24 cellular contexts compared by ENCODE assay signal in the genomic region with DNA sequence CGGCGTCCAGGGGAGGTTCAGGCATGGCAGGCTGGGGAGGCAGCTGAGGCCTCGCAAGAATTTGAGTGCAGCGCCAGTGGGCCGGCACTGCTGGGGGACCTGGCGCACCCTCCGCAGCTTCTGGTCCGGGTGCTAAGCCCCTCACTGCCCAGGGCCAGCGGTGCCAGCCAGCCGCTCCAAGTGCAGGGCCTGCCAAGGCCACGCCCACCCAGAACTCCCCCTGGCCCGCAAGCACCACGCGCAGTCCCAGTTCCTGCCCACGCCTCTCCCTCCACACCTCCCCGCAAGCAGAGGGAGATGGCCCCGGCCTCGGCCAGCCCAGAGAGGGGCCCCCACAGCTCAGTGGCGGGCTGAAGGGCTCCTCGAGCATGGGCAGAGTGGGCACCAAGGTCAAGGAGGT.
"Had no signal": no experiment of that assay in that cellular context is flagged by ENCODE, and none has a peak within 500 bp of the region (broad histone marks: within the 10 kb centered on the region; RNA-seq: fewer than 3 reads in every experiment).

No MANE protein-coding gene starts in this region.

- DNase-seq: naive thymus-derived CD4-positive, alpha-beta T cell; natural killer cell; nucleus accumbens; right lobe of liver; sigmoid colon; small intestine; stimulated activated CD4-positive, alpha-beta T cell treated with anti-CD3 and anti-CD28 coated beads, Interleukin-15, amount 100 ng/mL, for 24 hours; stimulated activated CD4-positive, alpha-beta T cell treated with anti-CD3 and anti-CD28 coated beads, Interleukin-2, amount 100 ng/mL, for 24 hours; stimulated activated CD4-positive, alpha-beta T cell treated with anti-CD3 and anti-CD28 coated beads, Interleukin-2, amount 100 ng/mL, for 48 hours; stimulated activated CD4-positive, alpha-beta T cell treated with anti-CD3 and anti-CD28 coated beads, Interleukin-4, amount 100 ng/mL, for 24 hours; stimulated activated naive B cell treated with anti-CD40 and anti-IgM and Interleukin-4, amounts not matched to agents 10 μg/mL and 1 μg/mL and 100 μg/mL, for 72 hours; stimulated activated naive CD4-positive, alpha-beta T cell treated with Interleukin-2 at 50 U/mL for 16 hours; stomach; thyroid gland; transverse colon had no signal

- H3K27me3 ChIP-seq: neural progenitor cell, neutrophil, pancreas, right lobe of liver, sigmoid colon, stomach, thyroid gland, transverse colon, vagina had no signal

- FAIRE-seq: small intestine, urothelium cell line had no signal

- ATAC-seq: naive thymus-derived CD4-positive, alpha-beta T cell; natural killer cell; pancreas; right cardiac atrium; right lobe of liver; stimulated activated effector memory CD8-positive, alpha-beta T cell treated with anti-CD3 and anti-CD28 coated beads, Interleukin-12 subunit alpha, Interleukin-12 subunit beta, amount 100 ng/mL, for 72 hours; stimulated activated naive B cell treated with anti-CD40 and anti-IgM and Interleukin-4, amounts not matched to agents 10 μg/mL and 1 μg/mL and 100 μg/mL, for 72 hours had no signal

- H3K9ac ChIP-seq: neural progenitor cell had no signal

- H3K4me3 ChIP-seq: neural progenitor cell, pancreas, prostate gland, right lobe of liver, sigmoid colon, stomach, thoracic aorta, thyroid gland, transverse colon, vagina had no signal

- H3K4me1 ChIP-seq: neural progenitor cell, pancreas, prostate gland, right lobe of liver, sigmoid colon, stomach, thyroid gland, transverse colon, vagina had no signal

- H3K36me3 ChIP-seq: neural progenitor cell, neutrophil, pancreas, prostate gland, right lobe of liver, sigmoid colon, stomach, thoracic aorta, thyroid gland, transverse colon, vagina had no signal

- H3K9me3 ChIP-seq: pancreas, prostate gland, right lobe of liver, sigmoid colon, thoracic aorta, thyroid gland, transverse colon, vagina had no signal

- H3K27ac ChIP-seq: neural progenitor cell, neutrophil, pancreas, prostate gland, right lobe of liver, sigmoid colon, stomach, thoracic aorta, thyroid gland, transverse colon, vagina had no signal
